Comparison of ENCODE assay signal across 29 cellular contexts in the genomic region with DNA sequence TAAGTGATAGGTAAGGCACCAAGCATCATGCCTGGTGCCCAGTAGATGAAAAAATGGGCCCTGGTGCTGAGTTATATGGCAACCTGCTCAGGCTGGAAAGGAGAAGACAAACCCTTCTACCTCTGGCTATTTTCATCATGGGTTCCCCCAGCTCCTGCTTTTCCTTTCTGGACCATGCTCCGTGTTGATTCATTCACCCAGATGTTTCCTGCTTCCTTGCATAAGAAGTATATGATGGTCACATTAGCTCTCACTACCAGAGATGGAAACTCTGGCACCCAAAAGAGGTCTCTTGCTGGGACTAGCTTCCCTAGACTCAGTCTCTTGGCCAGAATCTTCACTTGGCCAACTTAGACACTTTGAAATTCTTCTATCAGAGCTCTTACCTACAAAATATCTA. TPM values are rescaled to one million over a fixed set of nuclear protein-coding genes. Genes with fewer than 3 reads are reported as not detected.
"Had no signal": no experiment of that assay in that cellular context is flagged by ENCODE, and none has a peak within 500 bp of the region (broad histone marks: within the 10 kb centered on the region; RNA-seq: fewer than 3 reads in every experiment).

No MANE protein-coding gene starts in this region.

- H3K27ac ChIP-seq: colonic mucosa, gastrocnemius medialis, left lung, lower lobe of right lung, ovary, thyroid gland, upper lobe of right lung had no signal

- H3K36me3 ChIP-seq: colonic mucosa, gastrocnemius medialis, left lung, lower lobe of right lung, ovary, thyroid gland, upper lobe of right lung had no signal

- H3K27ac Mint-ChIP-seq: activated CD8-positive, alpha-beta T cell treated with anti-CD3 and anti-CD28 coated beads, Interleukin-2, amount 10 ng/mL, durations not matched to agents 7 days and 5 days; activated naive CD8-positive, alpha-beta T cell; effector memory CD8-positive, alpha-beta T cell; natural killer cell treated with Interleukin-12 subunit alpha and Interleukin-12 subunit beta and Interleukin-15 and Interleukin-18, amount 100 ng/mL, for 72 hours; progenitor cell of endocrine pancreas; stimulated activated naive CD8-positive, alpha-beta T cell treated with anti-CD3 and anti-CD28 coated beads, Interleukin-15, amount 100 ng/mL, for 72 hours; WTC11 had no signal

- H3K27me3 Mint-ChIP-seq: activated naive CD8-positive, alpha-beta T cell; progenitor cell of endocrine pancreas; stimulated activated memory B cell treated with anti-CD40 and anti-IgM and Interleukin-4, amounts not matched to agents 10 μg/mL and 1 μg/mL and 100 μg/mL, for 72 hours had no signal

- ATAC-seq: activated CD8-positive, alpha-beta T cell treated with anti-CD3 and anti-CD28 coated beads, Interleukin-2, amount 10 ng/mL, durations not matched to agents 7 days and 5 days; effector memory CD8-positive, alpha-beta T cell; gastrocnemius medialis; left lung; lower lobe of right lung; natural killer cell treated with Interleukin-12 subunit alpha and Interleukin-12 subunit beta and Interleukin-15 and Interleukin-18, amount 100 ng/mL, for 72 hours; stimulated activated memory B cell treated with anti-CD40 and anti-IgM and Interleukin-4, amounts not matched to agents 10 μg/mL and 1 μg/mL and 100 μg/mL, for 72 hours; stimulated activated naive CD8-positive, alpha-beta T cell treated with anti-CD3 and anti-CD28 coated beads, Interleukin-15, amount 100 ng/mL, for 72 hours; upper lobe of right lung; WTC11 had no signal

- DNase-seq: activated CD4-positive, alpha-beta T cell treated with anti-CD3 and anti-CD28 coated beads for 1 hour; activated CD4-positive, alpha-beta T cell treated with anti-CD3 and anti-CD28 coated beads, Interleukin-2, amount 50 U/mL, for 1 hour; activated CD8-positive, alpha-beta T cell treated with anti-CD3 and anti-CD28 coated beads, Interleukin-2, amount 10 ng/mL, durations not matched to agents 7 days and 5 days; activated effector memory CD4-positive, alpha-beta T cell treated with Interleukin-2 at 50 U/mL for 16 hours; activated naive CD4-positive, alpha-beta T cell treated with Interleukin-2 at 50 U/mL for 16 hours; anterior cingulate cortex; cerebellar nuclear complex; colonic mucosa; effector memory CD8-positive, alpha-beta T cell; gastrocnemius medialis; glutamatergic neuron; left lung; lower lobe of right lung; mesendoderm; ovary; retina; stimulated activated CD4-positive, alpha-beta T cell treated with anti-CD3 and anti-CD28 coated beads, Interleukin-1b, Interleukin-23, amount 100 ng/mL, for 48 hours; stimulated activated CD4-positive, alpha-beta T cell treated with anti-CD3 and anti-CD28 coated beads, Interleukin-4, amount 100 ng/mL, for 4 hours; stimulated activated CD8-positive, alpha-beta memory T cell treated with anti-CD3 and anti-CD28 coated beads, Interleukin-4, amount 100 ng/mL, for 48 hours; stimulated activated naive CD8-positive, alpha-beta T cell treated with anti-CD3 and anti-CD28 coated beads, Interleukin-15, amount 100 ng/mL, for 72 hours; T-helper 2 cell; thyroid gland; upper lobe of right lung had no signal

- H3K9me3 Mint-ChIP-seq: effector memory CD8-positive, alpha-beta T cell; natural killer cell treated with Interleukin-12 subunit alpha and Interleukin-12 subunit beta and Interleukin-15 and Interleukin-18, amount 100 ng/mL, for 72 hours; stimulated activated memory B cell treated with anti-CD40 and anti-IgM and Interleukin-4, amounts not matched to agents 10 μg/mL and 1 μg/mL and 100 μg/mL, for 72 hours; stimulated activated naive CD8-positive, alpha-beta T cell treated with anti-CD3 and anti-CD28 coated beads, Interleukin-15, amount 100 ng/mL, for 72 hours; WTC11 had no signal

- H3K4me3 ChIP-seq: colonic mucosa, gastrocnemius medialis, left lung, lower lobe of right lung, ovary, smooth muscle cell, thyroid gland, upper lobe of right lung had no signal

- H3K4me1 ChIP-seq: colonic mucosa, lower lobe of right lung, thyroid gland, upper lobe of right lung had no signal

- H3K36me3 Mint-ChIP-seq: activated naive CD8-positive, alpha-beta T cell; natural killer cell treated with Interleukin-12 subunit alpha and Interleukin-12 subunit beta and Interleukin-15 and Interleukin-18, amount 100 ng/mL, for 72 hours; stimulated activated memory B cell treated with anti-CD40 and anti-IgM and Interleukin-4, amounts not matched to agents 10 μg/mL and 1 μg/mL and 100 μg/mL, for 72 hours; WTC11 had no signal

- H3K4me3 Mint-ChIP-seq: activated CD8-positive, alpha-beta T cell treated with anti-CD3 and anti-CD28 coated beads, Interleukin-2, amount 10 ng/mL, durations not matched to agents 7 days and 5 days; activated naive CD8-positive, alpha-beta T cell; effector memory CD8-positive, alpha-beta T cell; natural killer cell treated with Interleukin-12 subunit alpha and Interleukin-12 subunit beta and Interleukin-15 and Interleukin-18, amount 100 ng/mL, for 72 hours; stimulated activated memory B cell treated with anti-CD40 and anti-IgM and Interleukin-4, amounts not matched to agents 10 μg/mL and 1 μg/mL and 100 μg/mL, for 72 hours; stimulated activated naive CD8-positive, alpha-beta T cell treated with anti-CD3 and anti-CD28 coated beads, Interleukin-15, amount 100 ng/mL, for 72 hours; WTC11 had no signal

- H3K9me3 ChIP-seq: colonic mucosa, gastrocnemius medialis, left lung, lower lobe of right lung, ovary, thyroid gland, upper lobe of right lung had no signal

- H3K27me3 ChIP-seq: colonic mucosa, gastrocnemius medialis, left lung, ovary, thyroid gland, upper lobe of right lung had no signal

RNA-seq across cellular contexts. Expression of gene MCF2L2, which starts 46.6 kb away (rescaled TPM):
- polyA plus RNA-seq: smooth muscle cell had no signal
